In genomic region chr4:8904666-8905065, GRCh38 we compare ENCODE assay signal across 30 cellular contexts. TPM values are rescaled to one million over a fixed set of nuclear protein-coding genes. Genes with fewer than 3 reads are reported as not detected.
"Had no signal": no experiment of that assay in that cellular context is flagged by ENCODE, and none has a peak within 500 bp of the region (broad histone marks: within the 10 kb centered on the region; RNA-seq: fewer than 3 reads in every experiment).

No MANE protein-coding gene starts in this region.

- H3K4me3 ChIP-seq: ascending aorta, hepatocyte, left ventricle myocardium inferior, pancreas, smooth muscle cell, testis, vagina had no signal

- ATAC-seq: activated CD8-positive, alpha-beta T cell treated with anti-CD3 and anti-CD28 coated beads, Interleukin-2, amount 10 ng/mL, durations not matched to agents 7 days and 5 days; activated naive CD8-positive, alpha-beta T cell treated with anti-CD3 and anti-CD28 coated beads, Interleukin-2, amount 50 U/mL, for 24 hours; esophagus mucosa; natural killer cell treated with Interleukin-12 subunit alpha and Interleukin-12 subunit beta and Interleukin-15 and Interleukin-18, amount 100 ng/mL, for 72 hours; pancreas; sciatic nerve; stimulated activated naive B cell treated with anti-CD40 and anti-IgM and Interleukin-4, amounts not matched to agents 10 μg/mL and 1 μg/mL and 100 μg/mL, for 72 hours had no signal

- H3K27me3 ChIP-seq: ascending aorta, brain microvascular endothelial cell, hepatocyte, pancreas, testis, vagina had no signal

- H3K4me1 ChIP-seq: ascending aorta, left ventricle myocardium inferior, pancreas, testis, vagina had no signal

- H3K27ac ChIP-seq: ascending aorta, brain microvascular endothelial cell, hepatocyte, left ventricle myocardium inferior, pancreas, testis, vagina, VCaP had no signal

- H3K36me3 ChIP-seq: ascending aorta, brain microvascular endothelial cell, left ventricle myocardium inferior, pancreas, vagina had no signal

- H3K9me3 ChIP-seq: pancreas, testis had no signal

- DNase-seq: activated CD4-positive, alpha-beta T cell treated with anti-CD3 and anti-CD28 coated beads, Interleukin-2, amount 50 U/mL, for 1 hour; activated CD4-positive, CD25-positive, alpha-beta regulatory T cell treated with anti-CD3 and anti-CD28 coated beads, Interleukin-2, amount 50 U/mL, for 72 hours; activated CD8-positive, alpha-beta T cell treated with anti-CD3 and anti-CD28 coated beads, Interleukin-2, amount 10 ng/mL, durations not matched to agents 7 days and 5 days; activated naive CD4-positive, alpha-beta T cell treated with Interleukin-2 at 50 U/mL for 16 hours; activated naive CD8-positive, alpha-beta T cell treated with anti-CD3 and anti-CD28 coated beads, Interleukin-2, amount 50 U/mL, for 24 hours; brain microvascular endothelial cell; central memory CD4-positive, alpha-beta T cell; effector memory CD4-positive, alpha-beta T cell; foreskin melanocyte; immature natural killer cell; kidney glomerular epithelial cell; left ventricle myocardium inferior; stimulated activated CD4-positive, alpha-beta T cell treated with anti-CD3 and anti-CD28 coated beads, Interleukin-2, amount 100 ng/mL, for 48 hours; stimulated activated CD8-positive, alpha-beta memory T cell treated with anti-CD3 and anti-CD28 coated beads, Interleukin-4, amount 100 ng/mL, for 48 hours; stimulated activated naive B cell treated with anti-CD40 and anti-IgM and Interleukin-4, amounts not matched to agents 10 μg/mL and 1 μg/mL and 100 μg/mL, for 72 hours; testis; trophoblast cell had no signal

RNA-seq across cellular contexts. Expression of gene HMX1, which starts 33.0 kb away (rescaled TPM):
- total RNA-seq: activated CD8-positive, alpha-beta T cell treated with anti-CD3 and anti-CD28 coated beads, Interleukin-2, amount 10 ng/mL, durations not matched to agents 7 days and 5 days; ascending aorta; dermis microvascular lymphatic vessel endothelial cell; endothelial cell of umbilical vein; esophagus mucosa; hepatocyte; left ventricle myocardium inferior; natural killer cell treated with Interleukin-12 subunit alpha and Interleukin-12 subunit beta and Interleukin-15 and Interleukin-18, amount 100 ng/mL, for 72 hours; pancreas; pulmonary artery endothelial cell; sciatic nerve; smooth muscle cell; T-helper 2 cell treated with Interferon-gamma antibody and Interleukin-4, amounts not matched to agents 100 ng/mL and 5 ng/mL, for 36 hours; vagina had no signal
